In genomic region chr14:73007835-73008234, GRCh38 we compare ENCODE assay signal across 1 cellular context.
TF ChIP-seq lines count a peak whose summit lies in the region.

No MANE protein-coding gene starts in this region.

TF ChIP-seq in liver, 16 proteins besides CTCF, POLR2A, EP300 and RAD21 (continued from another document):
- TF ChIP-seq, protein P1, sequence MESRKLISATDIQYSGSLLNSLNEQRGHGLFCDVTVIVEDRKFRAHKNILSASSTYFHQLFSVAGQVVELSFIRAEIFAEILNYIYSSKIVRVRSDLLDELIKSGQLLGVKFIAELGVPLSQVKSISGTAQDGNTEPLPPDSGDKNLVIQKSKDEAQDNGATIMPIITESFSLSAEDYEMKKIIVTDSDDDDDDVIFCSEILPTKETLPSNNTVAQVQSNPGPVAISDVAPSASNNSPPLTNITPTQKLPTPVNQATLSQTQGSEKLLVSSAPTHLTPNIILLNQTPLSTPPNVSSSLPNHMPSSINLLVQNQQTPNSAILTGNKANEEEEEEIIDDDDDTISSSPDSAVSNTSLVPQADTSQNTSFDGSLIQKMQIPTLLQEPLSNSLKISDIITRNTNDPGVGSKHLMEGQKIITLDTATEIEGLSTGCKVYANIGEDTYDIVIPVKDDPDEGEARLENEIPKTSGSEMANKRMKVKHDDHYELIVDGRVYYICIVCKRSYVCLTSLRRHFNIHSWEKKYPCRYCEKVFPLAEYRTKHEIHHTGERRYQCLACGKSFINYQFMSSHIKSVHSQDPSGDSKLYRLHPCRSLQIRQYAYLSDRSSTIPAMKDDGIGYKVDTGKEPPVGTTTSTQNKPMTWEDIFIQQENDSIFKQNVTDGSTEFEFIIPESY (IDR thresholded peaks at IDR 0.05) = peak; percentile 57
- TF ChIP-seq, protein P2, sequence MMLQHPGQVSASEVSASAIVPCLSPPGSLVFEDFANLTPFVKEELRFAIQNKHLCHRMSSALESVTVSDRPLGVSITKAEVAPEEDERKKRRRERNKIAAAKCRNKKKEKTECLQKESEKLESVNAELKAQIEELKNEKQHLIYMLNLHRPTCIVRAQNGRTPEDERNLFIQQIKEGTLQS (IDR thresholded peaks at IDR 0.05) = no peak
- no peak for TF ChIP-seq GABPA (IDR thresholded peaks at IDR 0.05 in 1 of 2, conservative IDR thresholded peaks at IDR 0.05 in 1 of 2)
- peak; percentile 62 for TF ChIP-seq YY1 (IDR thresholded peaks at IDR 0.05)
- peak in 1 of 2 donors; percentile 73 for TF ChIP-seq EGR1 (IDR thresholded peaks at IDR 0.05; ENCODE audit: low read depth in 2 of 2)
- peak; percentile 73 to 90 for TF ChIP-seq JUND (IDR thresholded peaks at IDR 0.05)
